18 cellular contexts compared by ENCODE assay signal in genomic region chr2:31390324-31390723, GRCh38. TPM values are rescaled to one million over a fixed set of nuclear protein-coding genes. Genes with fewer than 3 reads are reported as not detected.
DNase-seq lines count a peak whose midpoint lies in the region; ATAC-seq, FAIRE-seq and TF ChIP-seq lines count a peak whose summit lies in the region.
"Had no signal": no experiment of that assay in that cellular context is flagged by ENCODE, and none has a peak within 500 bp of the region (broad histone marks: within the 10 kb centered on the region; RNA-seq: fewer than 3 reads in every experiment).

No MANE protein-coding gene starts in this region.

- no peaks in the 10 kb centered on the region for H3K36me3 ChIP-seq in bronchial epithelial cell (ENCODE audit: control insufficient read depth, insufficient read depth, low read length)
- H3K36me3 ChIP-seq in keratinocyte (ENCODE audit: control insufficient read depth in 2 of 2, extremely low read depth in 1 of 2, insufficient read depth in 2 of 2, low read length in 2 of 2) = peaks cover 11 to 25% of the 10 kb centered on the region in 2 experiments
- H3K36me3 ChIP-seq in left lung = no peaks in the 10 kb centered on the region
- H3K36me3 ChIP-seq: SJCRH30 had no signal

- H2AFZ ChIP-seq in keratinocyte (ENCODE audit: control insufficient read depth, low read length) = no peak overlapping the region

- intact Hi-C loops in left lung (cut with DNase I) = no loop called here

- FAIRE-seq in bronchial epithelial cell (lab: Jason Lieb, UNC) (peak; percentile 97), keratinocyte (lab: Jason Lieb, UNC) (peak; percentile 100)

- H3K9me3 ChIP-seq in keratinocyte (ENCODE audit: control insufficient read depth, low read depth, low read length) (peaks cover 2% of the 10 kb centered on the region), left lung (no peaks in the 10 kb centered on the region)
- H3K9me3 ChIP-seq: SJCRH30 had no signal

- H3K27me3 ChIP-seq in bronchial epithelial cell (ENCODE audit: control insufficient read depth, insufficient read depth, low read length) (no peaks in the 10 kb centered on the region), keratinocyte (ENCODE audit: control insufficient read depth, extremely low read depth, insufficient read depth, low read length) (no peaks in the 10 kb centered on the region), left lung (no peaks in the 10 kb centered on the region)
- H3K27me3 ChIP-seq: SJCRH30 had no signal

- H4K20me1 ChIP-seq in keratinocyte (ENCODE audit: control insufficient read depth, extremely low read depth, insufficient read depth, low read length) = no peaks in the 10 kb centered on the region

- no peaks in the 10 kb centered on the region for H3K9me1 ChIP-seq in keratinocyte (ENCODE audit: control insufficient read depth, extremely low read depth, insufficient read depth, low read length)

- in situ Hi-C loops in GM13976 (cut with MboI; ENCODE audit: low sequenced_read_pairs, unreplicated experiment) = no loop called here

- ATAC-seq in left lung = no peak

- dilution Hi-C loops in keratinocyte (cut with MboI; ENCODE audit: extremely low pct_ligation_motif_present, low sequenced_read_pairs) = no loop called here

- no peak overlapping the region for H3K9ac ChIP-seq in keratinocyte (ENCODE audit: control insufficient read depth, extremely low read depth, insufficient read depth, low read length)

- H3K27ac ChIP-seq in keratinocyte (ENCODE audit: control insufficient read depth, insufficient read depth, low read length) = peak overlapping the region; percentile 71
- no peak overlapping the region for H3K27ac ChIP-seq in left lung
- H3K27ac ChIP-seq: SJCRH30 had no signal

- no peaks in the 10 kb centered on the region for H3K79me2 ChIP-seq in keratinocyte (ENCODE audit: control insufficient read depth, insufficient read depth, low read length)

- peak overlapping the region; percentile 52 for H3K4me2 ChIP-seq in keratinocyte (ENCODE audit: control insufficient read depth, extremely low read depth, insufficient read depth, low read depth, low read length)

- DNase-seq in NCI-H226 (peak; percentile 69), bronchial epithelial cell (ENCODE audit: low read depth) (peak; percentile 100), keratinocyte (ENCODE audit: low read depth, low spot score) (peak; percentile 95), GM13976 (ENCODE audit: low spot score) (no peak), midbrain (lab: John Stamatoyannopoulos, UW) (no peak), RKO (ENCODE audit: low spot score) (no peak), left lung (no peak)
- DNase-seq: DMS79 treated with DMSO at 0.1 percent for 48 hours, HCEC 1CT, KG1, MV-4-11, NCI-H1417, NCI-H187 treated with DMSO at 0.1 percent for 48 hours, NCI-H2227 treated with DMSO at 0.1 percent for 48 hours, NCI-H524, SJCRH30 had no signal

- H3K4me1 ChIP-seq in keratinocyte (ENCODE audit: control insufficient read depth, extremely low read depth, insufficient read depth, low read length) = peaks cover 37% of the 10 kb centered on the region
- no peaks in the 10 kb centered on the region for H3K4me1 ChIP-seq in left lung
- H3K4me1 ChIP-seq: SJCRH30 had no signal

- no peak for TF ChIP-seq CTCF in bronchial epithelial cell (IDR thresholded peaks at IDR 0.05; ENCODE audit: insufficient read depth, low read length, severe bottlenecking)
- TF ChIP-seq CTCF in keratinocyte (optimal IDR thresholded peaks at IDR 0.05 in 1 of 3, IDR thresholded peaks at IDR 0.05 in 1 of 3, conservative IDR thresholded peaks at IDR 0.05 in 1 of 3; ENCODE audit: extremely low read depth in 1 of 3, insufficient read depth in 2 of 3, low read length in 3 of 3) = peak in 1 of 3 experiments; percentile 6
- TF ChIP-seq CTCF in GM13976 (IDR thresholded peaks at IDR 0.05; ENCODE audit: borderline replicate concordance, control extremely low read depth, extremely low read depth, insufficient read depth, missing control alignments) = no peak
- TF ChIP-seq CTCF in left lung (IDR thresholded peaks at IDR 0.05) = no peak

- H3K4me3 ChIP-seq in bronchial epithelial cell (ENCODE audit: low read depth, low read length) (no peak overlapping the region), keratinocyte (ENCODE audit: control insufficient read depth in 2 of 3, extremely low read depth in 1 of 3, insufficient read depth in 2 of 3, low read depth in 1 of 3, low read length in 3 of 3) (no peak overlapping the region), left lung (no peak overlapping the region)
- H3K4me3 ChIP-seq: SJCRH30 had no signal

RNA-seq across cellular contexts. Expression of gene XDH, which starts 24.2 kb away (rescaled TPM):
- total RNA-seq in bronchial epithelial cell (1.9 and 6.1 TPM in 2 replicates), left lung (1 to 10 TPM in 1 of 2 donors, under 1 TPM in 1; 0.05 to 2.1 TPM)
- 27.7 to 55.4 TPM (median 40.6 TPM) in 3 replicates for polyA plus RNA-seq in keratinocyte
- polyA plus RNA-seq in keratinocyte (2011; ENCODE audit: low read depth) = 13.5 TPM
- 29.3 TPM in 2 replicates for polyA plus RNA-seq in keratinocyte (2011; cell fraction: cytosol; rRNA removed)
- 66.9 and 71.0 TPM in 2 replicates for polyA plus RNA-seq in keratinocyte (2011; cell fraction: nucleus; rRNA removed)
- polyA plus RNA-seq in keratinocyte (2012; ENCODE audit: low replicate concordance) = 22.6 and 51.8 TPM in 2 replicates
- polyA minus RNA-seq in keratinocyte = 68.0 to 96.2 TPM (median 90.4 TPM) in 3 replicates
- 34.3 TPM for polyA minus RNA-seq in keratinocyte (2011; cell fraction: cytosol; rRNA and poly(A)+ RNA removed)
- polyA minus RNA-seq in keratinocyte (2011; cell fraction: nucleus; rRNA and poly(A)+ RNA removed) = 42.8 and 74.8 TPM in 2 replicates
- total RNA-seq: G401, SJCRH30 had no signal
- polyA plus RNA-seq: CD14-positive monocyte had no signal

Comparison
In these comparisons a context has a peak if more than half of its experiments do, and no peak if none do; other contexts are left out.
1. DNase-seq: peak in NCI-H226 (single experiment), bronchial epithelial cell (single experiment) and keratinocyte (single experiment); none in GM13976 (single experiment), midbrain (single experiment), RKO (single experiment) and left lung (0 of 2).